40 cellular contexts compared by ENCODE assay signal in genomic region chr6:105639124-105639523, GRCh38.
"Had no signal": no experiment of that assay in that cellular context is flagged by ENCODE, and none has a peak within 500 bp of the region (broad histone marks: within the 10 kb centered on the region; RNA-seq: fewer than 3 reads in every experiment).

No MANE protein-coding gene starts in this region.

- FAIRE-seq: astrocyte, bronchial epithelial cell had no signal

- H3K4me3 Mint-ChIP-seq: activated naive CD4-positive, alpha-beta T cell treated with anti-CD3 and anti-CD28 coated beads for 36 hours; activated naive CD4-positive, alpha-beta T cell treated with anti-CD3 and anti-CD28 coated beads, Interleukin-2, amount 10 ng/mL, durations not matched to agents 7 days and 5 days; activated naive CD4-positive, alpha-beta T cell treated with anti-CD3 and anti-CD28 coated beads, Interleukin-2, amount 50 U/mL, for 24 hours; activated naive CD8-positive, alpha-beta T cell; activated naive CD8-positive, alpha-beta T cell treated with anti-CD3 and anti-CD28 coated beads for 36 hours; activated naive CD8-positive, alpha-beta T cell treated with anti-CD3 and anti-CD28 coated beads, Interleukin-2, amount 10 ng/mL, durations not matched to agents 7 days and 5 days; activated naive CD8-positive, alpha-beta T cell treated with anti-CD3 and anti-CD28 coated beads, Interleukin-2, amount 50 U/mL, for 24 hours; activated T-cell treated with anti-CD3 and anti-CD28 coated beads, Interleukin-2, amount 50 U/mL, for 24 hours; activated T-cell treated with anti-CD3 and anti-CD28 coated beads, Interleukin-2, amount 50 U/mL, for 4 hours; activated T-cell treated with anti-CD3 and anti-CD28 coated beads, Interleukin-2, amount 50 U/mL, for 72 hours; activated T-helper 1 cell treated with anti-CD3 and anti-CD28 coated beads, Interleukin-12 subunit alpha, Interleukin-12 subunit beta, Interleukin-2, Interleukin-4 antibody, amounts not matched to agents 30 ng/mL and 10 ng/mL and 1 ng/mL, durations not matched to agents 14 hours and 24 hours and 36 hours; activated T-helper 17 cell treated with anti-CD3 and anti-CD28 coated beads, Interleukin-2, amount 50 U/mL, for 72 hours; brain; central memory CD8-positive, alpha-beta T cell had no signal

- H3K4me3 ChIP-seq: adrenal gland, ascending aorta, body of pancreas, breast epithelium, cardiac muscle cell had no signal

- H3K4me1 Mint-ChIP-seq: activated naive CD8-positive, alpha-beta T cell treated with anti-CD3 and anti-CD28 coated beads for 36 hours; activated T-helper 17 cell treated with anti-CD3 and anti-CD28 coated beads, Interleukin-2, amount 50 U/mL, for 72 hours; brain had no signal

- H3K27me3 Mint-ChIP-seq: activated naive CD4-positive, alpha-beta T cell treated with anti-CD3 and anti-CD28 coated beads, Interleukin-2, amount 50 U/mL, for 24 hours; central memory CD8-positive, alpha-beta T cell had no signal

- H3K36me3 Mint-ChIP-seq: activated naive CD4-positive, alpha-beta T cell treated with anti-CD3 and anti-CD28 coated beads, Interleukin-2, amount 10 ng/mL, durations not matched to agents 7 days and 5 days; activated naive CD4-positive, alpha-beta T cell treated with anti-CD3 and anti-CD28 coated beads, Interleukin-2, amount 50 U/mL, for 24 hours; activated naive CD4-positive, alpha-beta T cell treated with anti-CD3 and anti-CD28 coated beads, Interleukin-2, amount 50 U/mL, for 72 hours; activated naive CD8-positive, alpha-beta T cell; activated naive CD8-positive, alpha-beta T cell treated with anti-CD3 and anti-CD28 coated beads for 36 hours; brain had no signal

- H3K27ac ChIP-seq: adrenal gland, ascending aorta, body of pancreas, brain microvascular endothelial cell, breast epithelium, cardiac muscle cell had no signal

- ATAC-seq: activated naive CD4-positive, alpha-beta T cell treated with anti-CD3 and anti-CD28 coated beads, Interleukin-2, amount 50 U/mL, for 72 hours; activated naive CD8-positive, alpha-beta T cell treated with anti-CD3 and anti-CD28 coated beads, Interleukin-2, amount 50 U/mL, for 24 hours; activated T-cell treated with anti-CD3 and anti-CD28 coated beads, Interleukin-2, amount 50 U/mL, for 4 hours; activated T-cell treated with anti-CD3 and anti-CD28 coated beads, Interleukin-2, amount 50 U/mL, for 72 hours; activated T-helper 17 cell treated with anti-CD3 and anti-CD28 coated beads, Interleukin-2, amount 50 U/mL, for 72 hours; body of pancreas had no signal

- H3K27ac Mint-ChIP-seq: activated naive CD4-positive, alpha-beta T cell treated with anti-CD3 and anti-CD28 coated beads for 36 hours; activated naive CD4-positive, alpha-beta T cell treated with anti-CD3 and anti-CD28 coated beads, Interleukin-2, amount 10 ng/mL, durations not matched to agents 7 days and 5 days; activated naive CD4-positive, alpha-beta T cell treated with anti-CD3 and anti-CD28 coated beads, Interleukin-2, amount 50 U/mL, for 24 hours; activated naive CD4-positive, alpha-beta T cell treated with anti-CD3 and anti-CD28 coated beads, Interleukin-2, amount 50 U/mL, for 72 hours; activated naive CD8-positive, alpha-beta T cell; activated naive CD8-positive, alpha-beta T cell treated with anti-CD3 and anti-CD28 coated beads for 36 hours; activated naive CD8-positive, alpha-beta T cell treated with anti-CD3 and anti-CD28 coated beads, Interleukin-2, amount 10 ng/mL, durations not matched to agents 7 days and 5 days; activated naive CD8-positive, alpha-beta T cell treated with anti-CD3 and anti-CD28 coated beads, Interleukin-2, amount 50 U/mL, for 24 hours; activated T-cell treated with anti-CD3 and anti-CD28 coated beads, Interleukin-2, amount 50 U/mL, for 24 hours; activated T-cell treated with anti-CD3 and anti-CD28 coated beads, Interleukin-2, amount 50 U/mL, for 72 hours; activated T-helper 1 cell treated with anti-CD3 and anti-CD28 coated beads, Interleukin-12 subunit alpha, Interleukin-12 subunit beta, Interleukin-2, Interleukin-4 antibody, amounts not matched to agents 30 ng/mL and 10 ng/mL and 1 ng/mL, durations not matched to agents 14 hours and 24 hours and 36 hours; activated T-helper 17 cell treated with anti-CD3 and anti-CD28 coated beads, Interleukin-2, amount 50 U/mL, for 72 hours; activated T-helper 2 cell treated with anti-CD3 and anti-CD28 coated beads, Interferon-gamma antibody, Interleukin-2, Interleukin-4, amounts not matched to agents 10 μg/mL and 5 μg/mL and 100 μg/mL, durations not matched to agents 14 hours and 24 hours and 36 hours; brain had no signal

- H3K36me3 ChIP-seq: adrenal gland, ascending aorta, brain microvascular endothelial cell, breast epithelium, cardiac muscle cell had no signal

- H3K9me3 ChIP-seq: adrenal gland, ascending aorta, body of pancreas, breast epithelium had no signal

- H3K4me1 ChIP-seq: adrenal gland, ascending aorta, body of pancreas, breast epithelium had no signal

- DNase-seq: activated effector memory CD4-positive, alpha-beta T cell treated with anti-CD3 and anti-CD28 coated beads, Interleukin-2, amount 50 U/mL, for 16 hours; activated effector memory CD4-positive, alpha-beta T cell treated with Interleukin-2 at 50 U/mL for 16 hours; activated gamma-delta T cell; activated gamma-delta T cell treated with Interleukin-2 at 50 U/mL for 16 hours; activated naive CD4-positive, alpha-beta T cell; activated naive CD4-positive, alpha-beta T cell treated with anti-CD3 and anti-CD28 coated beads for 36 hours; activated naive CD4-positive, alpha-beta T cell treated with anti-CD3 and anti-CD28 coated beads, Interleukin-2, amount 10 ng/mL, durations not matched to agents 7 days and 5 days; activated naive CD4-positive, alpha-beta T cell treated with anti-CD3 and anti-CD28 coated beads, Interleukin-2, amount 50 U/mL, for 16 hours; activated naive CD4-positive, alpha-beta T cell treated with Interleukin-2 at 50 U/mL for 16 hours; activated naive CD8-positive, alpha-beta T cell treated with anti-CD3 and anti-CD28 coated beads for 36 hours; activated naive CD8-positive, alpha-beta T cell treated with anti-CD3 and anti-CD28 coated beads, Interleukin-2, amount 10 ng/mL, durations not matched to agents 7 days and 5 days; activated naive CD8-positive, alpha-beta T cell treated with anti-CD3 and anti-CD28 coated beads, Interleukin-2, amount 50 U/mL, for 24 hours; activated T-cell treated with anti-CD3 and anti-CD28 coated beads, Interleukin-2, amount 50 U/mL, for 1 hour; activated T-cell treated with anti-CD3 and anti-CD28 coated beads, Interleukin-2, amount 50 U/mL, for 24 hours; activated T-cell treated with anti-CD3 and anti-CD28 coated beads, Interleukin-2, amount 50 U/mL, for 4 hours; activated T-cell treated with anti-CD3 and anti-CD28 coated beads, Interleukin-2, amount 50 U/mL, for 48 hours; activated T-cell treated with anti-CD3 and anti-CD28 coated beads, Interleukin-2, amount 50 U/mL, for 72 hours; adrenal gland; amniotic stem cell; amygdala; anterior cingulate cortex; aorta; body of pancreas; brain microvascular endothelial cell; caudate nucleus; central memory CD4-positive, alpha-beta T cell; cerebellar nuclear complex had no signal

- H3K9me3 Mint-ChIP-seq: activated naive CD4-positive, alpha-beta T cell treated with anti-CD3 and anti-CD28 coated beads for 36 hours; activated naive CD4-positive, alpha-beta T cell treated with anti-CD3 and anti-CD28 coated beads, Interleukin-2, amount 50 U/mL, for 24 hours; activated naive CD4-positive, alpha-beta T cell treated with anti-CD3 and anti-CD28 coated beads, Interleukin-2, amount 50 U/mL, for 72 hours; activated naive CD8-positive, alpha-beta T cell treated with anti-CD3 and anti-CD28 coated beads for 36 hours; activated naive CD8-positive, alpha-beta T cell treated with anti-CD3 and anti-CD28 coated beads, Interleukin-2, amount 50 U/mL, for 24 hours; activated T-cell treated with anti-CD3 and anti-CD28 coated beads, Interleukin-2, amount 50 U/mL, for 24 hours; activated T-cell treated with anti-CD3 and anti-CD28 coated beads, Interleukin-2, amount 50 U/mL, for 4 hours; activated T-helper 17 cell treated with anti-CD3 and anti-CD28 coated beads, Interleukin-2, amount 50 U/mL, for 72 hours; central memory CD8-positive, alpha-beta T cell had no signal

- H3K27me3 ChIP-seq: adrenal gland, ascending aorta, body of pancreas, brain microvascular endothelial cell, breast epithelium, cardiac muscle cell had no signal
